Comparison of ENCODE assay signal across 1 cellular context in the genomic region with DNA sequence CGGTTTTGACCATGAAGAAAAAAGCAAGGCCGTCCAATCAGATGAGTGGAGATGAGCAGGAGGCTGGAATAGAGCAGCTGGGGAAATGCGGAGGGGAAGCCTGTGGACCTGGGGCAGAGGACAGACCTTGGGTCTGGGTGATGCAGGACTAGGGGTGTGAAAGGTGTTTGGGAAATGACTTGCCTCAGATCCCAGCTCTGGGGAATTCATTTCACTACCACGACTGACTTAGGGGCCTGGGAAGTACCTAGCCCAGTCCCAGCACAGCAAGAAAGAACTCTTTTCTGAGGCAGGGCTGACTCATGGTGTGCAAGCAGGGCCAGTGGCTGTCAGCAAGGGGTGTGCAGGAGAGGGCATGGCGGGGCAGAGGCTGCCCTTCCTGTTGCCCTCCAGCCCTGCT.
TF ChIP-seq lines count a peak whose summit lies in the region.

No MANE protein-coding gene starts in this region.

TF ChIP-seq in GM12878, 131 proteins besides CTCF, POLR2A, EP300 and RAD21 (continued from another document and continues in another):
- TF ChIP-seq SKIL (IDR thresholded peaks at IDR 0.05; ENCODE audit: low read depth, poor library complexity, severe bottlenecking) = peak; percentile 51
- TF ChIP-seq FOXM1 (IDR thresholded peaks at IDR 0.05; ENCODE audit: low read depth, low read length) = no peak
- TF ChIP-seq BCL11A (IDR thresholded peaks at IDR 0.05; ENCODE audit: low read depth, low read length) = peak; percentile 38; the same call in 1 of the 2 replicates
- no peak for TF ChIP-seq BMI1 (IDR thresholded peaks at IDR 0.05; ENCODE audit: borderline replicate concordance)
- TF ChIP-seq BHLHE40 (IDR thresholded peaks at IDR 0.05; ENCODE audit: borderline replicate concordance in 1 of 2, low read depth in 2 of 2, low read length in 1 of 2) = 0 out of 4 replicates have a peak, but pooled peaks of 1 of the 2 experiments have one; percentile 30
- no peak for TF ChIP-seq SMAD5 (IDR thresholded peaks at IDR 0.05; ENCODE audit: low read depth)
- TF ChIP-seq SP1 (IDR thresholded peaks at IDR 0.05; ENCODE audit: low read depth, low read length) = peak; percentile 9
- peak; percentile 82 for TF ChIP-seq CUX1 (IDR thresholded peaks at IDR 0.05; ENCODE audit: insufficient replicate concordance, low read depth, low read length)
- TF ChIP-seq ATF7 (IDR thresholded peaks at IDR 0.05; ENCODE audit: low read depth) = no peak
- TF ChIP-seq, protein P1, sequence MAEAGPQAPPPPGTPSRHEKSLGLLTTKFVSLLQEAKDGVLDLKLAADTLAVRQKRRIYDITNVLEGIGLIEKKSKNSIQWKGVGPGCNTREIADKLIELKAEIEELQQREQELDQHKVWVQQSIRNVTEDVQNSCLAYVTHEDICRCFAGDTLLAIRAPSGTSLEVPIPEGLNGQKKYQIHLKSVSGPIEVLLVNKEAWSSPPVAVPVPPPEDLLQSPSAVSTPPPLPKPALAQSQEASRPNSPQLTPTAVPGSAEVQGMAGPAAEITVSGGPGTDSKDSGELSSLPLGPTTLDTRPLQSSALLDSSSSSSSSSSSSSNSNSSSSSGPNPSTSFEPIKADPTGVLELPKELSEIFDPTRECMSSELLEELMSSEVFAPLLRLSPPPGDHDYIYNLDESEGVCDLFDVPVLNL (IDR thresholded peaks at IDR 0.05; ENCODE audit: low read depth, low read length) = no peak
- TF ChIP-seq ZNF622 (IDR thresholded peaks at IDR 0.05) = no peak
- no peak for TF ChIP-seq TCF3 (IDR thresholded peaks at IDR 0.05; ENCODE audit: borderline replicate concordance, insufficient read depth, low read depth, low read length)
- TF ChIP-seq, protein P2, sequence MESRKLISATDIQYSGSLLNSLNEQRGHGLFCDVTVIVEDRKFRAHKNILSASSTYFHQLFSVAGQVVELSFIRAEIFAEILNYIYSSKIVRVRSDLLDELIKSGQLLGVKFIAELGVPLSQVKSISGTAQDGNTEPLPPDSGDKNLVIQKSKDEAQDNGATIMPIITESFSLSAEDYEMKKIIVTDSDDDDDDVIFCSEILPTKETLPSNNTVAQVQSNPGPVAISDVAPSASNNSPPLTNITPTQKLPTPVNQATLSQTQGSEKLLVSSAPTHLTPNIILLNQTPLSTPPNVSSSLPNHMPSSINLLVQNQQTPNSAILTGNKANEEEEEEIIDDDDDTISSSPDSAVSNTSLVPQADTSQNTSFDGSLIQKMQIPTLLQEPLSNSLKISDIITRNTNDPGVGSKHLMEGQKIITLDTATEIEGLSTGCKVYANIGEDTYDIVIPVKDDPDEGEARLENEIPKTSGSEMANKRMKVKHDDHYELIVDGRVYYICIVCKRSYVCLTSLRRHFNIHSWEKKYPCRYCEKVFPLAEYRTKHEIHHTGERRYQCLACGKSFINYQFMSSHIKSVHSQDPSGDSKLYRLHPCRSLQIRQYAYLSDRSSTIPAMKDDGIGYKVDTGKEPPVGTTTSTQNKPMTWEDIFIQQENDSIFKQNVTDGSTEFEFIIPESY (IDR thresholded peaks at IDR 0.05) = no peak
- TF ChIP-seq, protein P3, sequence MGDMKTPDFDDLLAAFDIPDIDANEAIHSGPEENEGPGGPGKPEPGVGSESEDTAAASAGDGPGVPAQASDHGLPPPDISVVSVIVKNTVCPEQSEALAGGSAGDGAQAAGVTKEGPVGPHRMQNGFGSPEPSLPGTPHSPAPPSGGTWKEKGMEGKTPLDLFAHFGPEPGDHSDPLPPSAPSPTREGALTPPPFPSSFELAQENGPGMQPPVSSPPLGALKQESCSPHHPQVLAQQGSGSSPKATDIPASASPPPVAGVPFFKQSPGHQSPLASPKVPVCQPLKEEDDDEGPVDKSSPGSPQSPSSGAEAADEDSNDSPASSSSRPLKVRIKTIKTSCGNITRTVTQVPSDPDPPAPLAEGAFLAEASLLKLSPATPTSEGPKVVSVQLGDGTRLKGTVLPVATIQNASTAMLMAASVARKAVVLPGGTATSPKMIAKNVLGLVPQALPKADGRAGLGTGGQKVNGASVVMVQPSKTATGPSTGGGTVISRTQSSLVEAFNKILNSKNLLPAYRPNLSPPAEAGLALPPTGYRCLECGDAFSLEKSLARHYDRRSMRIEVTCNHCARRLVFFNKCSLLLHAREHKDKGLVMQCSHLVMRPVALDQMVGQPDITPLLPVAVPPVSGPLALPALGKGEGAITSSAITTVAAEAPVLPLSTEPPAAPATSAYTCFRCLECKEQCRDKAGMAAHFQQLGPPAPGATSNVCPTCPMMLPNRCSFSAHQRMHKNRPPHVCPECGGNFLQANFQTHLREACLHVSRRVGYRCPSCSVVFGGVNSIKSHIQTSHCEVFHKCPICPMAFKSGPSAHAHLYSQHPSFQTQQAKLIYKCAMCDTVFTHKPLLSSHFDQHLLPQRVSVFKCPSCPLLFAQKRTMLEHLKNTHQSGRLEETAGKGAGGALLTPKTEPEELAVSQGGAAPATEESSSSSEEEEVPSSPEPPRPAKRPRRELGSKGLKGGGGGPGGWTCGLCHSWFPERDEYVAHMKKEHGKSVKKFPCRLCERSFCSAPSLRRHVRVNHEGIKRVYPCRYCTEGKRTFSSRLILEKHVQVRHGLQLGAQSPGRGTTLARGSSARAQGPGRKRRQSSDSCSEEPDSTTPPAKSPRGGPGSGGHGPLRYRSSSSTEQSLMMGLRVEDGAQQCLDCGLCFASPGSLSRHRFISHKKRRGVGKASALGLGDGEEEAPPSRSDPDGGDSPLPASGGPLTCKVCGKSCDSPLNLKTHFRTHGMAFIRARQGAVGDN (IDR thresholded peaks at IDR 0.05) = 0 out of 2 replicates have a peak, but pooled peaks have one; percentile 67
- TF ChIP-seq KAT2A (conservative IDR thresholded peaks at IDR 0.05; ENCODE audit: control insufficient read depth, low read depth, low read length) = no peak
- TF ChIP-seq STAT1 (conservative IDR thresholded peaks at IDR 0.05) = no peak
- TF ChIP-seq HDAC6 (IDR thresholded peaks at IDR 0.05; ENCODE audit: unreplicated experiment) = no peak
- no peak for TF ChIP-seq NR2C1 (IDR thresholded peaks at IDR 0.05)
- no peak for TF ChIP-seq REST (IDR thresholded peaks at IDR 0.05; ENCODE audit: low read depth, low read length)
- no peak for TF ChIP-seq ZZZ3 (IDR thresholded peaks at IDR 0.05; ENCODE audit: control insufficient read depth, insufficient read length, low read depth)
- TF ChIP-seq ZBED1 (IDR thresholded peaks at IDR 0.05; ENCODE audit: borderline replicate concordance) = 0 out of 2 replicates have a peak, but pooled peaks have one; percentile 51
- TF ChIP-seq CEBPB (IDR thresholded peaks at IDR 0.05; ENCODE audit: borderline replicate concordance in 1 of 2, low read depth in 2 of 2, low read length in 2 of 2) = no peak
- TF ChIP-seq, protein P4, sequence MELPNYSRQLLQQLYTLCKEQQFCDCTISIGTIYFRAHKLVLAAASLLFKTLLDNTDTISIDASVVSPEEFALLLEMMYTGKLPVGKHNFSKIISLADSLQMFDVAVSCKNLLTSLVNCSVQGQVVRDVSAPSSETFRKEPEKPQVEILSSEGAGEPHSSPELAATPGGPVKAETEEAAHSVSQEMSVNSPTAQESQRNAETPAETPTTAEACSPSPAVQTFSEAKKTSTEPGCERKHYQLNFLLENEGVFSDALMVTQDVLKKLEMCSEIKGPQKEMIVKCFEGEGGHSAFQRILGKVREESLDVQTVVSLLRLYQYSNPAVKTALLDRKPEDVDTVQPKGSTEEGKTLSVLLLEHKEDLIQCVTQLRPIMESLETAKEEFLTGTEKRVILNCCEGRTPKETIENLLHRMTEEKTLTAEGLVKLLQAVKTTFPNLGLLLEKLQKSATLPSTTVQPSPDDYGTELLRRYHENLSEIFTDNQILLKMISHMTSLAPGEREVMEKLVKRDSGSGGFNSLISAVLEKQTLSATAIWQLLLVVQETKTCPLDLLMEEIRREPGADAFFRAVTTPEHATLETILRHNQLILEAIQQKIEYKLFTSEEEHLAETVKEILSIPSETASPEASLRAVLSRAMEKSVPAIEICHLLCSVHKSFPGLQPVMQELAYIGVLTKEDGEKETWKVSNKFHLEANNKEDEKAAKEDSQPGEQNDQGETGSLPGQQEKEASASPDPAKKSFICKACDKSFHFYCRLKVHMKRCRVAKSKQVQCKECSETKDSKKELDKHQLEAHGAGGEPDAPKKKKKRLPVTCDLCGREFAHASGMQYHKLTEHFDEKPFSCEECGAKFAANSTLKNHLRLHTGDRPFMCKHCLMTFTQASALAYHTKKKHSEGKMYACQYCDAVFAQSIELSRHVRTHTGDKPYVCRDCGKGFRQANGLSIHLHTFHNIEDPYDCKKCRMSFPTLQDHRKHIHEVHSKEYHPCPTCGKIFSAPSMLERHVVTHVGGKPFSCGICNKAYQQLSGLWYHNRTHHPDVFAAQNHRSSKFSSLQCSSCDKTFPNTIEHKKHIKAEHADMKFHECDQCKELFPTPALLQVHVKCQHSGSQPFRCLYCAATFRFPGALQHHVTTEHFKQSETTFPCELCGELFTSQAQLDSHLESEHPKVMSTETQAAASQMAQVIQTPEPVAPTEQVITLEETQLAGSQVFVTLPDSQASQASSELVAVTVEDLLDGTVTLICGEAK (IDR thresholded peaks at IDR 0.05; ENCODE audit: borderline replicate concordance) = no peak
- TF ChIP-seq SMC3 (IDR thresholded peaks at IDR 0.05; ENCODE audit: borderline replicate concordance, low read length) = no peak
- TF ChIP-seq PAX8 (IDR thresholded peaks at IDR 0.05) = no peak
- no peak for TF ChIP-seq EGR1 (IDR thresholded peaks at IDR 0.05; ENCODE audit: borderline replicate concordance in 1 of 2, low read depth in 2 of 2, low read length in 2 of 2)
- peak; percentile 44; the same call in 1 of the 2 replicates for TF ChIP-seq DPF2 (IDR thresholded peaks at IDR 0.05)
- no peak for TF ChIP-seq HCFC1 (IDR thresholded peaks at IDR 0.05; ENCODE audit: low read length)
- TF ChIP-seq ZNF207 (IDR thresholded peaks at IDR 0.05; ENCODE audit: borderline replicate concordance) = no peak
- TF ChIP-seq JUNB (IDR thresholded peaks at IDR 0.05) = peak; percentile 54
- TF ChIP-seq SUZ12 (IDR thresholded peaks at IDR 0.05; ENCODE audit: unreplicated experiment) = no peak
- TF ChIP-seq RCOR1 (conservative IDR thresholded peaks at IDR 0.05; ENCODE audit: low read depth, low read length) = no peak
